In the genomic region with DNA sequence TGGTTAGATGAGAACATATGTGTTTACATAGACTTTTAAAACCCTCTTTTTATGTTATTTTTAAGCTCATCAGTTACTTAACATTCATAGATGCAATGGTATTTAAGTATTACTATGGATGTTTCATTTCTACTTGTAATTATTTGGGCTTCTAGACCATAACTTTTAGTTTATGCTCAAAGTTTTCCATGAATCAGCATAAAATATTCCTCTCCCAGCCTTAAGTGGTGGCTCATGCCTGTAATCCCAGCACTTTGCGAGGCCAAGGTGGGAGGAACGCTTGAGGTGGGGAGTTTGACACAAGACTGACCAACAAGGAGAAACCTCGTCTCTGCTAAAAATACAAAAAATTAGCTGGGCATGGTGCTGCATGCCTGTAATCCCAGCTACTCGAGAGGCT, we compare ENCODE assay signal across 11 cellular contexts.
"Had no signal": no experiment of that assay in that cellular context is flagged by ENCODE, and none has a peak within 500 bp of the region (broad histone marks: within the 10 kb centered on the region; RNA-seq: fewer than 3 reads in every experiment).

No MANE protein-coding gene starts in this region.

- DNase-seq: GM23248, GOT3, H7, H9, HCEC 1CT, HFFc6 had no signal

- H3K4me1 ChIP-seq: HAP-1 had no signal

- H3K27ac ChIP-seq: GM23248 had no signal

- H3K9ac ChIP-seq: GM23248 had no signal

- H3K36me3 ChIP-seq: HAP-1 had no signal

- H3K4me2 ChIP-seq: GM23338 had no signal

- H2AFZ ChIP-seq: GM23248, GM23338 had no signal

- FAIRE-seq: H1, H54 had no signal

- ATAC-seq: GM23338, HCT116 had no signal

- H3K4me3 ChIP-seq: GM23248, GM23338, HAP-1 had no signal

- H3K9me3 ChIP-seq: HAP-1 had no signal
